In the genomic region with DNA sequence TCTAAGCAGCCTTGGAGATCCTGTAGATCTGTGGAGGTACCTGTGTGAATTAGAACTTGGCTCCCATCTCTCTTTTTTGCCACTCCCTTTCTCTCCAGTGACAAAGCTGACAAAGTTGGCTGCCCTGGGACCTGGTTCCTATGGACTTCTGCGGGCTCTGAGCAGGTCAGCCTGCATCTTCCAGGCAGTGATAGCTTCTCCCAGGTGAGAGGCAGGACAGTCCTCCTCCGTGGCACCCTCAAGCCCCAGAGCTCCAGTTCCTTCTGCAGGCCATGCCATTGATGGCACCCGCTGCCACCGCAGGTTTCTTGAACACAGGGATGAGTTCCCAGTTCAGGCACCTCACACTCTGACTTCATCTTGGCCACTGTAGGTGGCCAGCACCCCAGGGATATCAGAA, we compare ENCODE assay signal across 14 cellular contexts.
DNase-seq lines count a peak whose midpoint lies in the region; TF ChIP-seq lines count a peak whose summit lies in the region.
"Had no signal": no experiment of that assay in that cellular context is flagged by ENCODE, and none has a peak within 500 bp of the region (broad histone marks: within the 10 kb centered on the region; RNA-seq: fewer than 3 reads in every experiment).

No MANE protein-coding gene starts in this region.

- H2AFZ ChIP-seq in neuronal stem cell (ENCODE audit: low read length) = no peak overlapping the region
- H2AFZ ChIP-seq: GM23338 had no signal

- H3K4me3 ChIP-seq in neuronal stem cell (ENCODE audit: low read length in 2 of 2) (no peak overlapping the region), vagina (no peak overlapping the region)
- H3K4me3 ChIP-seq: GM23338 had no signal

- H3K18ac ChIP-seq in neuronal stem cell (ENCODE audit: low read length) = no peak overlapping the region

- H3K79me1 ChIP-seq in neuronal stem cell (ENCODE audit: low read depth, low read length) = no peaks in the 10 kb centered on the region

- no peak overlapping the region for H4K91ac ChIP-seq in neuronal stem cell (ENCODE audit: low read depth, low read length, poor library complexity)

- TF ChIP-seq CTCF in C4-2B (conservative IDR thresholded peaks at IDR 0.05) (no peak), vagina (IDR thresholded peaks at IDR 0.05) (no peak)

- H3K36me3 ChIP-seq in neuronal stem cell (replicated peaks in 1 of 2; ENCODE audit: control insufficient read depth in 2 of 2, insufficient read depth in 2 of 2, low read length in 2 of 2) (no peaks in the 10 kb centered on the region), vagina (no peaks in the 10 kb centered on the region)

- H3K9me3 ChIP-seq in neuronal stem cell (replicated peaks in 1 of 2; ENCODE audit: control insufficient read depth in 2 of 2, insufficient read depth in 1 of 2, low read depth in 1 of 2, low read length in 2 of 2) (no peaks in the 10 kb centered on the region), vagina (no peaks in the 10 kb centered on the region)
- H3K9me3 ChIP-seq: Caco-2 had no signal

- intact Hi-C loops in vagina (cut with DNase I) = no loop called here

- no peak overlapping the region for H2BK120ac ChIP-seq in neuronal stem cell (ENCODE audit: low read depth, low read length)

- no peak overlapping the region for H2BK5ac ChIP-seq in neuronal stem cell (ENCODE audit: low read length)

- H3K27ac ChIP-seq in C4-2B (peak overlapping the region; percentile 5; the same call in 1 of the 2 replicates), neuronal stem cell (replicated peaks; ENCODE audit: low read length) (no peak overlapping the region), vagina (no peak overlapping the region)

- no peak overlapping the region for H3K4ac ChIP-seq in neuronal stem cell (ENCODE audit: low read length)

- no peak overlapping the region for H2BK12ac ChIP-seq in neuronal stem cell (ENCODE audit: low read length)

- no peak overlapping the region for H4K8ac ChIP-seq in neuronal stem cell (ENCODE audit: low read depth, low read length)

- H2BK15ac ChIP-seq in neuronal stem cell (ENCODE audit: low read length) = no peak overlapping the region

- H3K27me3 ChIP-seq in neuronal stem cell (ENCODE audit: control insufficient read depth in 3 of 3, insufficient read depth in 3 of 3, low read depth in 1 of 3, low read length in 3 of 3) (peaks cover 0 to 3% (median 0%) of the 10 kb centered on the region in 3 experiments), vagina (no peaks in the 10 kb centered on the region)

- H2AK5ac ChIP-seq in neuronal stem cell (ENCODE audit: low read depth, low read length) = no peak overlapping the region

- no CpG with 5 or more reads among the region's 4 CpGs for WGBS in neuronal stem cell (ENCODE audit: extremely low coverage in 2 of 2, insufficient read length in 2 of 2, insufficient replicate concordance in 1 of 2), 2 donors

- H3K9ac ChIP-seq in neuronal stem cell (ENCODE audit: low read depth, low read length, poor library complexity) = peak overlapping the region; percentile 1

- TF ChIP-seq POLR2A in vagina (IDR thresholded peaks at IDR 0.05) = no peak

- no peak overlapping the region for H3K4me2 ChIP-seq in neuronal stem cell (ENCODE audit: insufficient read depth, low read length, poor library complexity, severe bottlenecking)
- H3K4me2 ChIP-seq: GM23338 had no signal

- H3K14ac ChIP-seq in neuronal stem cell (ENCODE audit: low read length) = no peak overlapping the region

- H3K23ac ChIP-seq in neuronal stem cell (ENCODE audit: low read depth, low read length, poor library complexity) = no peak overlapping the region

- DNase-seq in islet precursor cell = peak; percentile 37
- DNase-seq in neuronal stem cell (ENCODE audit: low spot score) = no peak
- peak; percentile 81 to 82 for DNase-seq in vagina (ENCODE audit: extremely low spot score in 2 of 2)
- no peak for DNase-seq in UCSD-AML1 (lab: John Stamatoyannopoulos, UW; ENCODE audit: unreplicated experiment)
- no peak for DNase-seq in NCI-H2171 treated with DMSO at 0.1 percent for 48 hours (lab: John Stamatoyannopoulos, UW)
- DNase-seq: C1 segment of cervical spinal cord; Caco-2; CD4-positive, CD25-positive, alpha-beta regulatory T cell; CD8-positive, alpha-beta T cell; DMS79 treated with DMSO at 0.1 percent for 48 hours; GF-D8; H9 had no signal

- H3K4me1 ChIP-seq in neuronal stem cell (ENCODE audit: control insufficient read depth in 2 of 2, insufficient read depth in 1 of 2, low read depth in 1 of 2, low read length in 2 of 2) (no peaks in the 10 kb centered on the region), vagina (no peaks in the 10 kb centered on the region)

Comparison
In these comparisons a context has a peak if more than half of its experiments do, and no peak if none do; other contexts are left out.
1. DNase-seq: peak in islet precursor cell (single experiment) and vagina (2 of 2); none in neuronal stem cell (single experiment), UCSD-AML1 (single experiment) and NCI-H2171 treated with DMSO at 0.1 percent for 48 hours (single experiment).